ENCODE assay signal across 1 cellular context in genomic region chr7:117435475-117436043, GRCh38.
TF ChIP-seq lines count a peak whose summit lies in the region.

No MANE protein-coding gene starts in this region.

TF ChIP-seq in SK-N-SH treated with all-trans-retinoic acid at 6 μM for 48 hours, 23 proteins besides CTCF, POLR2A, EP300 and RAD21 (continued from another document):
- TF ChIP-seq PATZ1 (CRISPR knock-in tag; IDR thresholded peaks at IDR 0.05; ENCODE audit: borderline replicate concordance) (no peak), ARNTL (CRISPR knock-in tag; IDR thresholded peaks at IDR 0.05; ENCODE audit: borderline replicate concordance, low read depth) (no peak), CREB5 (CRISPR knock-in tag; IDR thresholded peaks at IDR 0.05; ENCODE audit: low read depth) (no peak), POU6F1 (CRISPR knock-in tag; IDR thresholded peaks at IDR 0.05; ENCODE audit: borderline replicate concordance, low read depth) (no peak), ZNF8 (CRISPR knock-in tag; IDR thresholded peaks at IDR 0.05) (no peak), CSRNP3 (CRISPR knock-in tag; IDR thresholded peaks at IDR 0.05) (no peak), ZFP3 (CRISPR knock-in tag; IDR thresholded peaks at IDR 0.05) (no peak), OSR1 (CRISPR knock-in tag; IDR thresholded peaks at IDR 0.05) (no peak), GLIS3 (CRISPR knock-in tag; IDR thresholded peaks at IDR 0.05) (no peak), RARB (CRISPR knock-in tag; IDR thresholded peaks at IDR 0.05) (no peak)
